26 cellular contexts compared by ENCODE assay signal in genomic region chr2:128271186-128271890, GRCh38. TPM values are rescaled to one million over a fixed set of nuclear protein-coding genes. Genes with fewer than 3 reads are reported as not detected.
DNase-seq lines count a peak whose midpoint lies in the region; ATAC-seq and TF ChIP-seq lines count a peak whose summit lies in the region.
"Had no signal": no experiment of that assay in that cellular context is flagged by ENCODE, and none has a peak within 500 bp of the region (broad histone marks: within the 10 kb centered on the region; RNA-seq: fewer than 3 reads in every experiment).

No MANE protein-coding gene starts in this region.

- H3K27ac ChIP-seq in right cardiac atrium (ENCODE audit: low read length) (no peak overlapping the region), right atrium auricular region (no peak overlapping the region), dorsolateral prefrontal cortex (peak overlapping the region in 37 of 59 donors; percentile 1 to 85 (median 46))
- H3K27ac ChIP-seq: heart left ventricle, skin epidermis, upper lobe of left lung had no signal

- DNase-seq in right cardiac atrium (peak in 2 of 3 donors; percentile 9 to 27), right atrium auricular region (ENCODE audit: low spot score) (no peak), dorsolateral prefrontal cortex (peak in 4 of 10 donors; percentile 38 to 62 (median 44)), natural killer cell (peak; percentile 10), NOMO-1 treated with DMSO at 0.1 percent for 48 hours (lab: John Stamatoyannopoulos, UW; ENCODE audit: unreplicated experiment) (no peak), nephron progenitor cell (no peak)
- DNase-seq: activated CD4-positive, alpha-beta T cell treated with anti-CD3 and anti-CD28 coated beads, Interleukin-2, amount 10 ng/mL, durations not matched to agents 7 days and 5 days; BE2C; effector CD4-positive, alpha-beta T cell; HCEC 1CT; naive thymus-derived CD4-positive, alpha-beta T cell; NCI-H187; NCI-H2171 treated with DMSO at 0.1 percent for 48 hours; NCI-H69; RPMI8226 had no signal

- no peaks in the 10 kb centered on the region for H3K27me3 Mint-ChIP-seq in natural killer cell (ENCODE audit: low read depth in 2 of 2)
- H3K27me3 Mint-ChIP-seq in nephron progenitor cell (ENCODE audit: low read depth, poor library complexity): peaks cover 3% of the 10 kb centered on the region
- H3K27me3 Mint-ChIP-seq: activated CD4-positive, alpha-beta T cell treated with anti-CD3 and anti-CD28 coated beads, Interleukin-2, amount 10 ng/mL, durations not matched to agents 7 days and 5 days; activated naive CD8-positive, alpha-beta T cell; naive thymus-derived CD4-positive, alpha-beta T cell; T-helper 17 cell had no signal

- WGBS in right cardiac atrium: 93% methylated on average over 23 of the region's 23 CpGs

- H3K9me3 ChIP-seq in right cardiac atrium (ENCODE audit: control insufficient read depth, low read length) (no peaks in the 10 kb centered on the region), right atrium auricular region (peaks cover 0 to 18% of the 10 kb centered on the region in 2 donors)
- H3K9me3 ChIP-seq: BE2C, SK-N-SH had no signal

- H3K4me3 ChIP-seq in right cardiac atrium (ENCODE audit: low read length) (no peak overlapping the region), right atrium auricular region (no peak overlapping the region), dorsolateral prefrontal cortex (no peak overlapping the region)
- H3K4me3 ChIP-seq: GM12878, heart left ventricle, skin epidermis, upper lobe of left lung had no signal

- H3K4me1 Mint-ChIP-seq in natural killer cell (peaks cover 31 to 53% of the 10 kb centered on the region in 2 donors), nephron progenitor cell (peaks cover 13% of the 10 kb centered on the region)

- H3K27ac Mint-ChIP-seq in natural killer cell (peak overlapping the region; percentile 29 to 72), nephron progenitor cell (no peak overlapping the region)
- H3K27ac Mint-ChIP-seq: activated CD4-positive, alpha-beta T cell treated with anti-CD3 and anti-CD28 coated beads, Interleukin-2, amount 10 ng/mL, durations not matched to agents 7 days and 5 days; activated naive CD8-positive, alpha-beta T cell; naive thymus-derived CD4-positive, alpha-beta T cell; T-helper 17 cell had no signal

- peaks cover 6% of the 10 kb centered on the region for H3K36me3 ChIP-seq in right atrium auricular region

- H3K4me1 ChIP-seq in right cardiac atrium (ENCODE audit: control insufficient read depth, insufficient read depth, low read length): no peaks in the 10 kb centered on the region
- no peaks in the 10 kb centered on the region for H3K4me1 ChIP-seq in right atrium auricular region
- H3K4me1 ChIP-seq: BE2C, Caco-2, upper lobe of left lung had no signal

- peak overlapping the region; percentile 57 for H3K4me3 Mint-ChIP-seq in natural killer cell
- no peak overlapping the region for H3K4me3 Mint-ChIP-seq in nephron progenitor cell
- H3K4me3 Mint-ChIP-seq: activated CD4-positive, alpha-beta T cell treated with anti-CD3 and anti-CD28 coated beads, Interleukin-2, amount 10 ng/mL, durations not matched to agents 7 days and 5 days; activated naive CD8-positive, alpha-beta T cell; naive thymus-derived CD4-positive, alpha-beta T cell; T-helper 17 cell had no signal

- peaks cover 6% of the 10 kb centered on the region for H3K36me3 Mint-ChIP-seq in natural killer cell
- peaks cover 28% of the 10 kb centered on the region for H3K36me3 Mint-ChIP-seq in nephron progenitor cell (ENCODE audit: low read depth)

- H3K27me3 ChIP-seq in right cardiac atrium (ENCODE audit: control insufficient read depth, insufficient read depth) (no peaks in the 10 kb centered on the region), right atrium auricular region (no peaks in the 10 kb centered on the region), dorsolateral prefrontal cortex (no peaks in the 10 kb centered on the region)
- H3K27me3 ChIP-seq: BE2C, heart left ventricle, upper lobe of left lung had no signal

- ATAC-seq in right cardiac atrium: no peak
- peak in 1 of 3 donors; percentile 17 for ATAC-seq in natural killer cell
- ATAC-seq in GM21786 (IDR thresholded peaks at IDR 0.05; ENCODE audit: unreplicated experiment): no peak
- no peak for ATAC-seq in GM21367 (IDR thresholded peaks at IDR 0.05; ENCODE audit: unreplicated experiment)
- ATAC-seq: GM12878; left colon; naive thymus-derived CD4-positive, alpha-beta T cell; T-helper 17 cell had no signal

- H3K9me3 Mint-ChIP-seq in natural killer cell (no peaks in the 10 kb centered on the region), nephron progenitor cell (peaks cover 16% of the 10 kb centered on the region)

- TF ChIP-seq CTCF in right atrium auricular region (IDR thresholded peaks at IDR 0.05) (no peak), dorsolateral prefrontal cortex (IDR thresholded peaks at IDR 0.05 in 54 of 56, conservative IDR thresholded peaks at IDR 0.05 in 2 of 56; ENCODE audit: low read depth in 1 of 56, partially characterized antibody in 56 of 56) (no peak), natural killer cell (IDR thresholded peaks at IDR 0.05) (no peak), nephron progenitor cell (IDR thresholded peaks at IDR 0.05) (no peak)

- intact Hi-C loops in right cardiac atrium (cut with DNase I): no loop called here
- intact Hi-C loops in dorsolateral prefrontal cortex (cut with DNase I): no loop called here
- intact Hi-C loops in natural killer cell (cut with micrococcal nuclease): loop anchor here (5.0 kb wide), 1 partner anchor 46 kb away; the partner anchor contains the start of gene HS6ST1

RNA-seq across cellular contexts. Expression of gene HS6ST1, which starts 47.3 kb away (rescaled TPM):
- 10 to 100 TPM; 13.3 to 28.4 (median 21.1) TPM for total RNA-seq in right cardiac atrium
- polyA plus RNA-seq in right cardiac atrium: 19.8 TPM
- 10 to 100 TPM; 19.0 to 25.8 TPM for total RNA-seq in right atrium auricular region
- 100 to 1,000 TPM in 78 of 120 experiments, 10 to 100 TPM in 42; 63.1 to 197 (median 109) TPM for total RNA-seq in dorsolateral prefrontal cortex
- total RNA-seq in natural killer cell: 10 to 100 TPM; 18.9 to 35.9 (median 28.8) TPM

Comparison
In these comparisons a context has a peak if more than half of its experiments do, and no peak if none do; other contexts are left out.
1. DNase-seq: peak in right cardiac atrium (2 of 3) and natural killer cell (single experiment); none in right atrium auricular region (single experiment), NOMO-1 treated with DMSO at 0.1 percent for 48 hours (single experiment) and nephron progenitor cell (single experiment).
2. H3K27ac ChIP-seq: peak in dorsolateral prefrontal cortex (37 of 59); none in right cardiac atrium (single experiment) and right atrium auricular region (0 of 2).